17 cellular contexts compared by ENCODE assay signal in the genomic region with DNA sequence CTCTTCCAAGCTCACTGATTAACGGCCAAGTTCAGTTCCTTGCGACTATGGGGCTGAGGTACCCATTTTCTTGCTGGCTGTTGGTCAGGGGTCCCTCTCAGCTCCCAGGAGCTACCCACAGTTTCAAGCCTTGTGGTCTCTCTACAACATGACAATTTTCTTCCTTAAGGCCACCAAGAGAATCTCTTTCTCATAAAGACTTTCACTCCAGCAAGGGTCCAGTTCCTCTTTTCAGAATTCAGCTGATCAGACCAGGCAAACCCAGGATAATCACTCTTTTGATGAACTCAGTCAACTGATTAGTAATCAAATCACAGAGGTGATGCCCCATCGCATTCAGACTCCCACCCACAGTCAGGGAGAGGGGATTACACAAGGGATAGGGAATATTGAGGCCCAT.
DNase-seq lines count a peak whose midpoint lies in the region; ATAC-seq and TF ChIP-seq lines count a peak whose summit lies in the region.
"Had no signal": no experiment of that assay in that cellular context is flagged by ENCODE, and none has a peak within 500 bp of the region (broad histone marks: within the 10 kb centered on the region; RNA-seq: fewer than 3 reads in every experiment).

No MANE protein-coding gene starts in this region.

- H3K79me1 ChIP-seq in mesendoderm (ENCODE audit: low read length) = no peaks in the 10 kb centered on the region

- ATAC-seq in GM18907 (IDR thresholded peaks at IDR 0.05; ENCODE audit: unreplicated experiment) (peak; percentile 59), GM21528 (IDR thresholded peaks at IDR 0.05; ENCODE audit: low FRiP score, unreplicated experiment) (peak; percentile 65), HG03342 (IDR thresholded peaks at IDR 0.05; ENCODE audit: unreplicated experiment) (peak; percentile 84), natural killer cell (no peak)
- ATAC-seq: activated T-cell treated with anti-CD3 and anti-CD28 coated beads, Interleukin-2, amount 50 U/mL, for 72 hours had no signal

- no peak for DNase-seq in mesendoderm
- no peak for DNase-seq in activated CD4-positive, alpha-beta T cell treated with anti-CD3 and anti-CD28 coated beads, Interleukin-2, amount 50 U/mL, for 48 hours
- DNase-seq in NCI-H1436 treated with DMSO at 0.1 percent for 48 hours (lab: John Stamatoyannopoulos, UW) = no peak
- DNase-seq in natural killer cell = no peak
- no peak for DNase-seq in activated naive CD4-positive, alpha-beta T cell treated with Interleukin-2 at 50 U/mL for 16 hours
- DNase-seq: activated CD4-positive, alpha-beta T cell treated with anti-CD3 and anti-CD28 coated beads, Interleukin-2, amount 10 ng/mL, durations not matched to agents 7 days and 5 days; activated T-cell treated with anti-CD3 and anti-CD28 coated beads, Interleukin-2, amount 50 U/mL, for 72 hours; aorta; cortex of kidney; erythroblast; Karpas-422; NCI-H2081; thyroid gland had no signal

- H3K79me2 ChIP-seq in mesendoderm (ENCODE audit: control insufficient read depth, insufficient read depth, low read length) = no peaks in the 10 kb centered on the region

- H3K23ac ChIP-seq in mesendoderm (ENCODE audit: low read length) = no peak overlapping the region

- H3K36me3 ChIP-seq in mesendoderm (ENCODE audit: control insufficient read depth, insufficient read depth, low read length) = no peaks in the 10 kb centered on the region
- H3K36me3 ChIP-seq: thyroid gland had no signal

- no peak overlapping the region for H3K4ac ChIP-seq in mesendoderm (ENCODE audit: low read depth, low read length)

- no CpG with 5 or more reads among the region's 3 CpGs for WGBS in mesendoderm (ENCODE audit: extremely low coverage, insufficient coverage, low lambda C conversion rate)

- no peak overlapping the region for H3K56ac ChIP-seq in mesendoderm (ENCODE audit: low read length)

- no peak overlapping the region for H3K4me3 ChIP-seq in mesendoderm (ENCODE audit: low read length)
- H3K4me3 ChIP-seq: thyroid gland had no signal

- no peak overlapping the region for H3K27ac ChIP-seq in mesendoderm (ENCODE audit: low read depth, low read length)
- H3K27ac ChIP-seq: HL-60, thyroid gland had no signal

- no peak overlapping the region for H2BK15ac ChIP-seq in mesendoderm (replicated peaks; ENCODE audit: low read depth)

- TF ChIP-seq CTCF in natural killer cell (IDR thresholded peaks at IDR 0.05) = no peak

- no peaks in the 10 kb centered on the region for H3K4me1 Mint-ChIP-seq in natural killer cell

- no peak overlapping the region for H3K27ac Mint-ChIP-seq in natural killer cell
- H3K27ac Mint-ChIP-seq: activated CD4-positive, alpha-beta T cell treated with anti-CD3 and anti-CD28 coated beads, Interleukin-2, amount 10 ng/mL, durations not matched to agents 7 days and 5 days; activated T-cell treated with anti-CD3 and anti-CD28 coated beads, Interleukin-2, amount 50 U/mL, for 72 hours had no signal

- no peak overlapping the region for H3K4me3 Mint-ChIP-seq in natural killer cell
- H3K4me3 Mint-ChIP-seq: activated CD4-positive, alpha-beta T cell treated with anti-CD3 and anti-CD28 coated beads, Interleukin-2, amount 10 ng/mL, durations not matched to agents 7 days and 5 days; activated T-cell treated with anti-CD3 and anti-CD28 coated beads, Interleukin-2, amount 50 U/mL, for 72 hours had no signal

- no peak overlapping the region for H2AK5ac ChIP-seq in mesendoderm (ENCODE audit: low read length)

- no peaks in the 10 kb centered on the region for H3K27me3 ChIP-seq in mesendoderm (ENCODE audit: insufficient read depth, low read length, poor library complexity)
- H3K27me3 ChIP-seq: thyroid gland had no signal

- no peaks in the 10 kb centered on the region for H3K36me3 Mint-ChIP-seq in natural killer cell

- H3K27me3 Mint-ChIP-seq in natural killer cell (ENCODE audit: low read depth in 2 of 2) = peaks cover 7 to 13% of the 10 kb centered on the region in 2 donors

- H3K18ac ChIP-seq in mesendoderm (ENCODE audit: low read length) = peak overlapping the region; percentile 31

- H4K5ac ChIP-seq in mesendoderm (ENCODE audit: low read length) = no peak overlapping the region

- H3K4me1 ChIP-seq in mesendoderm (ENCODE audit: control insufficient read depth, low read depth, low read length) = peaks cover 8% of the 10 kb centered on the region

- no peak overlapping the region for H4K8ac ChIP-seq in mesendoderm (ENCODE audit: low read depth, low read length)

- intact Hi-C loops in natural killer cell (cut with micrococcal nuclease) = no loop called here

- H3K9ac ChIP-seq in mesendoderm (ENCODE audit: low read length) = no peak overlapping the region

- H3K4me2 ChIP-seq in mesendoderm (ENCODE audit: low read length) = no peak overlapping the region

- H2BK120ac ChIP-seq in mesendoderm (ENCODE audit: low read depth, low read length) = no peak overlapping the region

- no peak overlapping the region for H2BK5ac ChIP-seq in mesendoderm (ENCODE audit: low read length)

- H3K9me3 Mint-ChIP-seq in natural killer cell = no peaks in the 10 kb centered on the region
- H3K9me3 Mint-ChIP-seq: activated CD4-positive, alpha-beta T cell treated with anti-CD3 and anti-CD28 coated beads, Interleukin-2, amount 10 ng/mL, durations not matched to agents 7 days and 5 days; activated T-cell treated with anti-CD3 and anti-CD28 coated beads, Interleukin-2, amount 50 U/mL, for 72 hours had no signal

Comparison
In these comparisons a context has a peak if more than half of its experiments do, and no peak if none do; other contexts are left out.
1. ATAC-seq: peak in GM18907 (single experiment), GM21528 (single experiment) and HG03342 (single experiment); none in natural killer cell (0 of 3).